ENCODE assay signal across 1 cellular context in the genomic region with DNA sequence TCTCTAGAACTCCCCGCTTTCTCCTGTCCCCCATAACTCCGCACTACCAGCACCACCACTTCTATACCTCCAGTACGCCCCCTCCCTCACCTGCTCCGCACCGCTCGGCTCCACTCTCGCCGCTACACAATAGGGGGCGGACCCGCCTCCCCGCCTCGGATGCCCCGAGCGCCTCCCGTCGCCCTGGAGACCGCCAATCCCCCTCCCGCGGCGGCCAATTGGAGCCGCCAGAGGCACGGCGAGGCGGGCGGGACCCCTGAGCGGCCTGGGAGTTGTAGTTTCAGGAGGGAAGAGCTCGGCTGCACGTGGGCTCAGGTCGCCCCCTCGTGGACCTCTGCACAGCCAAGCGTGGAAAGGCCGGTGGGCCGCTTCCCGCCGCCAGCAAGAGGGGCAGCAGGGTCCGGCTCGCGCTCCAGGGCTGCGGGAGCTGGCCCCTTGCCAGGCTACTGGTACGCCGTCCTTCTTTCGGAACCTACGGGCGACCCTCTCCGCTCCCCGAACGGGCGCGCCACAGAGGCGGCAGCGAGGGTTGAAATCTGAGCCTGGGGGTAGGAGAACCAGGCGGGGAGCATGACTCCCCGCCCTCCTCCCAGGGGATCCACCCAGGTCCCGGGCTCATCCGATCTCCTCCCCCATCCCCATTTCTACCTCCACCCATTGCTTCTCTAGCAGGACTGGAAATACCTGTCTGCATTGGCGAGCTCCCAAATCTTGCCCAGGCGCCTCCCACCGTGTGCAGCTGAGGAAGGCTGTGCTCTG.
A peak's percentile ranks its signal among the peaks of the same experiment; 100 is the strongest.
TF ChIP-seq lines count a peak whose summit lies in the region.

A gene with protein sequence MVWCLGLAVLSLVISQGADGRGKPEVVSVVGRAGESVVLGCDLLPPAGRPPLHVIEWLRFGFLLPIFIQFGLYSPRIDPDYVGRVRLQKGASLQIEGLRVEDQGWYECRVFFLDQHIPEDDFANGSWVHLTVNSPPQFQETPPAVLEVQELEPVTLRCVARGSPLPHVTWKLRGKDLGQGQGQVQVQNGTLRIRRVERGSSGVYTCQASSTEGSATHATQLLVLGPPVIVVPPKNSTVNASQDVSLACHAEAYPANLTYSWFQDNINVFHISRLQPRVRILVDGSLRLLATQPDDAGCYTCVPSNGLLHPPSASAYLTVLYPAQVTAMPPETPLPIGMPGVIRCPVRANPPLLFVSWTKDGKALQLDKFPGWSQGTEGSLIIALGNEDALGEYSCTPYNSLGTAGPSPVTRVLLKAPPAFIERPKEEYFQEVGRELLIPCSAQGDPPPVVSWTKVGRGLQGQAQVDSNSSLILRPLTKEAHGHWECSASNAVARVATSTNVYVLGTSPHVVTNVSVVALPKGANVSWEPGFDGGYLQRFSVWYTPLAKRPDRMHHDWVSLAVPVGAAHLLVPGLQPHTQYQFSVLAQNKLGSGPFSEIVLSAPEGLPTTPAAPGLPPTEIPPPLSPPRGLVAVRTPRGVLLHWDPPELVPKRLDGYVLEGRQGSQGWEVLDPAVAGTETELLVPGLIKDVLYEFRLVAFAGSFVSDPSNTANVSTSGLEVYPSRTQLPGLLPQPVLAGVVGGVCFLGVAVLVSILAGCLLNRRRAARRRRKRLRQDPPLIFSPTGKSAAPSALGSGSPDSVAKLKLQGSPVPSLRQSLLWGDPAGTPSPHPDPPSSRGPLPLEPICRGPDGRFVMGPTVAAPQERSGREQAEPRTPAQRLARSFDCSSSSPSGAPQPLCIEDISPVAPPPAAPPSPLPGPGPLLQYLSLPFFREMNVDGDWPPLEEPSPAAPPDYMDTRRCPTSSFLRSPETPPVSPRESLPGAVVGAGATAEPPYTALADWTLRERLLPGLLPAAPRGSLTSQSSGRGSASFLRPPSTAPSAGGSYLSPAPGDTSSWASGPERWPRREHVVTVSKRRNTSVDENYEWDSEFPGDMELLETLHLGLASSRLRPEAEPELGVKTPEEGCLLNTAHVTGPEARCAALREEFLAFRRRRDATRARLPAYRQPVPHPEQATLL (minus strand): TSS at position 131 of the 759 bp plus-strand sequence. CDS start 2,159 bp downstream, outside the sequence.

TF ChIP-seq in HCT116, 20 proteins besides CTCF, POLR2A, EP300 and RAD21:
- TF ChIP-seq, protein P1, sequence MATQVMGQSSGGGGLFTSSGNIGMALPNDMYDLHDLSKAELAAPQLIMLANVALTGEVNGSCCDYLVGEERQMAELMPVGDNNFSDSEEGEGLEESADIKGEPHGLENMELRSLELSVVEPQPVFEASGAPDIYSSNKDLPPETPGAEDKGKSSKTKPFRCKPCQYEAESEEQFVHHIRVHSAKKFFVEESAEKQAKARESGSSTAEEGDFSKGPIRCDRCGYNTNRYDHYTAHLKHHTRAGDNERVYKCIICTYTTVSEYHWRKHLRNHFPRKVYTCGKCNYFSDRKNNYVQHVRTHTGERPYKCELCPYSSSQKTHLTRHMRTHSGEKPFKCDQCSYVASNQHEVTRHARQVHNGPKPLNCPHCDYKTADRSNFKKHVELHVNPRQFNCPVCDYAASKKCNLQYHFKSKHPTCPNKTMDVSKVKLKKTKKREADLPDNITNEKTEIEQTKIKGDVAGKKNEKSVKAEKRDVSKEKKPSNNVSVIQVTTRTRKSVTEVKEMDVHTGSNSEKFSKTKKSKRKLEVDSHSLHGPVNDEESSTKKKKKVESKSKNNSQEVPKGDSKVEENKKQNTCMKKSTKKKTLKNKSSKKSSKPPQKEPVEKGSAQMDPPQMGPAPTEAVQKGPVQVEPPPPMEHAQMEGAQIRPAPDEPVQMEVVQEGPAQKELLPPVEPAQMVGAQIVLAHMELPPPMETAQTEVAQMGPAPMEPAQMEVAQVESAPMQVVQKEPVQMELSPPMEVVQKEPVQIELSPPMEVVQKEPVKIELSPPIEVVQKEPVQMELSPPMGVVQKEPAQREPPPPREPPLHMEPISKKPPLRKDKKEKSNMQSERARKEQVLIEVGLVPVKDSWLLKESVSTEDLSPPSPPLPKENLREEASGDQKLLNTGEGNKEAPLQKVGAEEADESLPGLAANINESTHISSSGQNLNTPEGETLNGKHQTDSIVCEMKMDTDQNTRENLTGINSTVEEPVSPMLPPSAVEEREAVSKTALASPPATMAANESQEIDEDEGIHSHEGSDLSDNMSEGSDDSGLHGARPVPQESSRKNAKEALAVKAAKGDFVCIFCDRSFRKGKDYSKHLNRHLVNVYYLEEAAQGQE (IDR thresholded peaks at IDR 0.05; ENCODE audit: low read depth), result no peak
- TF ChIP-seq ZFX (IDR thresholded peaks at IDR 0.05) (no peak; the same call in 1 of the 2 replicates), ZNF274 (IDR thresholded peaks at IDR 0.05; ENCODE audit: low read depth, low read length) (no peak), EZH2phosphoT487 (IDR thresholded peaks at IDR 0.05; ENCODE audit: borderline replicate concordance) (no peak), ELF1 (IDR thresholded peaks at IDR 0.05; ENCODE audit: borderline replicate concordance, low read depth) (no peak), FOSL1 (IDR thresholded peaks at IDR 0.05; ENCODE audit: low read depth) (no peak), SRF (IDR thresholded peaks at IDR 0.05; ENCODE audit: low read depth) (no peak), JUND (IDR thresholded peaks at IDR 0.05) (no peak; the same call in 1 of the 2 replicates), CEBPB (IDR thresholded peaks at IDR 0.05; ENCODE audit: low read depth) (no peak; the same call in 1 of the 2 replicates), YY1 (IDR thresholded peaks at IDR 0.05; ENCODE audit: extremely low read depth, insufficient replicate concordance, low read depth, low read length) (peak; percentile 61), EGR1 (IDR thresholded peaks at IDR 0.05; ENCODE audit: low read depth) (peak; percentile 45; the same call in 1 of the 2 replicates), SP1 (IDR thresholded peaks at IDR 0.05; ENCODE audit: low read depth) (peak; percentile 91), SIN3A (IDR thresholded peaks at IDR 0.05; ENCODE audit: low read depth) (peak; percentile 42; the same call in 1 of the 2 replicates), POLR2AphosphoS5 (IDR thresholded peaks at IDR 0.05; ENCODE audit: low read depth, low read length) (peak; percentile 60), TCF7L2 (IDR thresholded peaks at IDR 0.05; ENCODE audit: borderline replicate concordance, extremely low read depth, insufficient read depth, insufficient read length) (peak; percentile 17), CBX3 (IDR thresholded peaks at IDR 0.05; ENCODE audit: low read depth) (peak; percentile 74), EZH2 (IDR thresholded peaks at IDR 0.05) (no peak)
- TF ChIP-seq, protein P2, sequence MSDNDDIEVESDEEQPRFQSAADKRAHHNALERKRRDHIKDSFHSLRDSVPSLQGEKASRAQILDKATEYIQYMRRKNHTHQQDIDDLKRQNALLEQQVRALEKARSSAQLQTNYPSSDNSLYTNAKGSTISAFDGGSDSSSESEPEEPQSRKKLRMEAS (IDR thresholded peaks at IDR 0.05), result peak; percentile 88
- TF ChIP-seq, protein P3, sequence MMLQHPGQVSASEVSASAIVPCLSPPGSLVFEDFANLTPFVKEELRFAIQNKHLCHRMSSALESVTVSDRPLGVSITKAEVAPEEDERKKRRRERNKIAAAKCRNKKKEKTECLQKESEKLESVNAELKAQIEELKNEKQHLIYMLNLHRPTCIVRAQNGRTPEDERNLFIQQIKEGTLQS (IDR thresholded peaks at IDR 0.05), result no peak
- TF ChIP-seq, protein P4, sequence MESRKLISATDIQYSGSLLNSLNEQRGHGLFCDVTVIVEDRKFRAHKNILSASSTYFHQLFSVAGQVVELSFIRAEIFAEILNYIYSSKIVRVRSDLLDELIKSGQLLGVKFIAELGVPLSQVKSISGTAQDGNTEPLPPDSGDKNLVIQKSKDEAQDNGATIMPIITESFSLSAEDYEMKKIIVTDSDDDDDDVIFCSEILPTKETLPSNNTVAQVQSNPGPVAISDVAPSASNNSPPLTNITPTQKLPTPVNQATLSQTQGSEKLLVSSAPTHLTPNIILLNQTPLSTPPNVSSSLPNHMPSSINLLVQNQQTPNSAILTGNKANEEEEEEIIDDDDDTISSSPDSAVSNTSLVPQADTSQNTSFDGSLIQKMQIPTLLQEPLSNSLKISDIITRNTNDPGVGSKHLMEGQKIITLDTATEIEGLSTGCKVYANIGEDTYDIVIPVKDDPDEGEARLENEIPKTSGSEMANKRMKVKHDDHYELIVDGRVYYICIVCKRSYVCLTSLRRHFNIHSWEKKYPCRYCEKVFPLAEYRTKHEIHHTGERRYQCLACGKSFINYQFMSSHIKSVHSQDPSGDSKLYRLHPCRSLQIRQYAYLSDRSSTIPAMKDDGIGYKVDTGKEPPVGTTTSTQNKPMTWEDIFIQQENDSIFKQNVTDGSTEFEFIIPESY (IDR thresholded peaks at IDR 0.05; ENCODE audit: extremely low read depth, insufficient replicate concordance, low read length), result peak; percentile 3
